8 cellular contexts compared by ENCODE assay signal in the genomic region with DNA sequence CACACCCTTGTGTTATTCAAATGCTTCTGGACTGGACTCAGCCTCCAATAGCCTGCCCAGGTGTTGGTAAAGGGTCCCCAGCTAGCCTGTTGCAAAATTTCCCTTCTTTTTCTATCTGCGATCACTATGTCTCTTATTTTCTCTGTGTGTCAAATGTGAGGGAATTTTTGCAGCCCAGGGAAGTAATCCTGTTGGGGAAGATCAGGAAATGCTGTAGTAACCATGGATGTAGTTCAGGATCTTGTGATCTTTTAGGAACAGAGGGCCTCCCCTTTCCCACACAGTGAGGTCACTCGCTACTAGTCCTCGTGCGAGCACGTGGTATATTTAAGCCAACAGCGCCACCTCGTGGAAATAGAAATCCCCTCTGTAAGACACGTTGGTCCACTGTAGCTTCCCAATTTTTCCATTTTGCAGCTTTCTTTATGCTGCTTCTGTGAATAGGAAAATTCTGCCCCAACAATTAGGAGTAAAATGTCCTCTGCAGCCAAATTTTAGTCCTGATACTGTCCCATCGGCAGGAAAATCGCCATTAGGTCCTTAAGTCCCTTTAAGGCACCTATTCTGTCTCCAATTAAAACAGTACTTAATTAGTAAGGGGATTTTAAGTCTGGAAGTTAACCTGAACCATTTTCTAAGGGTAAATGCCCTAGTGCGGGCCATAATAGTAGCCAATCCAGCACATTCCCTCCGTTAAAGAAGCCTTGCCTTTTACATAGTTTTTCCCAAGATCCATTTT. TPM values are rescaled to one million over a fixed set of nuclear protein-coding genes. Genes with fewer than 3 reads are reported as not detected.
A peak's percentile ranks its signal among the peaks of the same experiment; 100 is the strongest.
DNase-seq lines count a peak whose midpoint lies in the region; ATAC-seq, FAIRE-seq and TF ChIP-seq lines count a peak whose summit lies in the region.

No MANE protein-coding gene starts in this region.

- TF ChIP-seq POLR2A in HCT116 (IDR thresholded peaks at IDR 0.05; ENCODE audit: borderline replicate concordance, extremely low read depth, insufficient read depth, insufficient read length): no peak

- no peaks in the 10 kb centered on the region for H3K4me1 Mint-ChIP-seq in CD8-positive, alpha-beta T cell (ENCODE audit: low read depth)

- CTCF ChIA-PET in CD8-positive, alpha-beta T cell (lab: Charles Lee): interaction anchor here (0.9 to 2.1 kb wide), 5 partner anchors 15 to 266 kb away, joined by 3 to 10 read pairs (median 3); no protein-coding TSS in a partner anchor
- CTCF ChIA-PET in HCT116 (lab: Charles Lee): interaction anchor here (0.5 to 2.9 kb wide), 12 partner anchors 9 to 660 kb away, joined by 3 to 14 read pairs (median 6); no protein-coding TSS in a partner anchor

- no peak overlapping the region for H2BK15ac ChIP-seq in neuronal stem cell (ENCODE audit: low read length)

- H3K4ac ChIP-seq in neuronal stem cell (ENCODE audit: low read length): no peak overlapping the region

- peak overlapping the region; percentile 1 for H3K4me3 ChIP-seq in CD8-positive, alpha-beta T cell (ENCODE audit: low read depth, low read length)
- H3K4me3 ChIP-seq in HCT116 (replicated peaks in 1 of 2; ENCODE audit: low read depth in 1 of 2, low read length in 2 of 2): no peak overlapping the region
- no peak overlapping the region for H3K4me3 ChIP-seq in heart right ventricle
- no peak overlapping the region for H3K4me3 ChIP-seq in neuronal stem cell (ENCODE audit: low read length in 2 of 2)

- POLR2A ChIA-PET in CD8-positive, alpha-beta T cell (lab: Charles Lee): interaction anchor here (0.6 kb wide), 1 partner anchor 16 kb away, joined by 3 read pairs; the partner anchor contains the start of gene RNF168
- POLR2A ChIA-PET in HCT116 (lab: Charles Lee): no interaction called here

- no peak overlapping the region for H4K8ac ChIP-seq in neuronal stem cell (ENCODE audit: low read depth, low read length)

- FAIRE-seq in RCC 7860 (lab: Jason Lieb, UNC): no peak

- H2AFZ ChIP-seq in HCT116 (ENCODE audit: low read depth, low read length, poor library complexity, severe bottlenecking): peak overlapping the region; percentile 94
- no peak overlapping the region for H2AFZ ChIP-seq in neuronal stem cell (ENCODE audit: low read length)

- DNase-seq in CD8-positive, alpha-beta T cell: peak in 6 of 7 experiments; percentile 15 to 71 (median 52)
- DNase-seq in HCT116 (ENCODE audit: low read depth, low spot score) (peak; percentile 86), RCC 7860 (ENCODE audit: low spot score) (peak; percentile 27), heart right ventricle (peak; percentile 29 to 75), 8988T (no peak), neuronal stem cell (ENCODE audit: low spot score) (no peak)
- DNase-seq in activated effector memory CD4-positive, alpha-beta T cell treated with anti-CD3 and anti-CD28 coated beads, Interleukin-2, amount 50 U/mL, for 16 hours: peak; percentile 83
- peak in 3 of 4 experiments; percentile 12 to 45 (median 36) for DNase-seq in stimulated activated CD4-positive, alpha-beta T cell treated with anti-CD3 and anti-CD28 coated beads, Interleukin-1b, Interleukin-23, amount 100 ng/mL, for 24 hours (ENCODE audit: low read depth in 4 of 4, low spot score in 1 of 4)

- no peak overlapping the region for H3K14ac ChIP-seq in neuronal stem cell (ENCODE audit: low read length)

- H3K27ac Mint-ChIP-seq in CD8-positive, alpha-beta T cell: no peak overlapping the region

- no peak overlapping the region for H3K23ac ChIP-seq in neuronal stem cell (ENCODE audit: low read depth, low read length, poor library complexity)

- intact Hi-C loops in CD8-positive, alpha-beta T cell (cut with DNase I, micrococcal nuclease): loop anchor here (1.0 to 2.0 kb wide), 3 partner anchors 33 to 444 kb away; no protein-coding TSS in a partner anchor
- intact Hi-C loops in HCT116 (cut with micrococcal nuclease): loop anchor here (1.0 to 2.0 kb wide), 5 partner anchors 32 to 656 kb away; no protein-coding TSS in a partner anchor
- intact Hi-C loops in heart right ventricle (cut with DNase I): loop anchor here in 7 of 10 donors (1.0 to 10.0 kb wide), 6 partner anchors 262 to 667 kb away; no protein-coding TSS in a partner anchor

- no peaks in the 10 kb centered on the region for H3K4me1 ChIP-seq in CD8-positive, alpha-beta T cell (ENCODE audit: insufficient read depth, low read length)
- H3K4me1 ChIP-seq in HCT116 (ENCODE audit: control insufficient read depth in 1 of 2, insufficient read depth in 2 of 2, low read length in 2 of 2): peaks cover 2 to 7% of the 10 kb centered on the region in 2 experiments; a peak in 2 of 4 replicates
- H3K4me1 ChIP-seq in heart right ventricle: peaks cover 0 to 20% (median 0%) of the 10 kb centered on the region in 9 donors
- no peaks in the 10 kb centered on the region for H3K4me1 ChIP-seq in neuronal stem cell (ENCODE audit: control insufficient read depth in 2 of 2, insufficient read depth in 1 of 2, low read depth in 1 of 2, low read length in 2 of 2)

- H3K27ac ChIP-seq in CD8-positive, alpha-beta T cell (ENCODE audit: low read depth, low read length): no peak overlapping the region
- H3K27ac ChIP-seq in HCT116 (ENCODE audit: low read depth, low read length): no peak overlapping the region
- peak overlapping the region in 2 of 10 donors; percentile 31 to 39 for H3K27ac ChIP-seq in heart right ventricle
- H3K27ac ChIP-seq in neuronal stem cell (replicated peaks; ENCODE audit: low read length): no peak overlapping the region

- H3K36me3 Mint-ChIP-seq in CD8-positive, alpha-beta T cell: peaks cover 12% of the 10 kb centered on the region

- RAD21 ChIA-PET in HCT116 (lab: Charles Lee; ENCODE audit: low non-redundant PET in 1 of 2, low total read pairs in 2 of 2, uncharacterized antibody in 2 of 2, unreplicated experiment in 2 of 2): interaction anchor here (0.5 to 1.5 kb wide), 7 partner anchors 33 to 459 kb away, joined by 3 to 6 read pairs (median 4); no protein-coding TSS in a partner anchor

- H3K9me3 ChIP-seq in CD8-positive, alpha-beta T cell (ENCODE audit: low read length): peaks cover 35% of the 10 kb centered on the region
- H3K9me3 ChIP-seq in HCT116 (ENCODE audit: control insufficient read depth in 1 of 2, insufficient read depth in 1 of 2, low read depth in 1 of 2, low read length in 2 of 2) (no peaks in the 10 kb centered on the region), heart right ventricle (peaks cover 0 to 53% (median 24%) of the 10 kb centered on the region in 11 donors), neuronal stem cell (replicated peaks in 1 of 2; ENCODE audit: control insufficient read depth in 2 of 2, insufficient read depth in 1 of 2, low read depth in 1 of 2, low read length in 2 of 2) (peaks cover 22 to 40% of the 10 kb centered on the region in 2 donors)

- no peaks in the 10 kb centered on the region for H3K79me1 ChIP-seq in neuronal stem cell (ENCODE audit: low read depth, low read length)

- TF ChIP-seq CTCF in CD8-positive, alpha-beta T cell (IDR thresholded peaks at IDR 0.05): peak; percentile 28
- TF ChIP-seq CTCF in HCT116 (IDR thresholded peaks at IDR 0.05 in 2 of 3, conservative IDR thresholded peaks at IDR 0.05 in 1 of 3; ENCODE audit: borderline replicate concordance in 1 of 3, insufficient read depth in 1 of 3, low read depth in 2 of 3, low read length in 2 of 3) (peak; percentile 57 to 91 (median 87)), heart right ventricle (IDR thresholded peaks at IDR 0.05) (peak; percentile 42 to 74 (median 64))

- H3K4me2 ChIP-seq in HCT116 (ENCODE audit: low read length): peak overlapping the region; percentile 28; the same call in 1 of the 2 replicates
- no peak overlapping the region for H3K4me2 ChIP-seq in neuronal stem cell (ENCODE audit: insufficient read depth, low read length, poor library complexity, severe bottlenecking)

- peak; percentile 99 for TF ChIP-seq RAD21 in HCT116 (IDR thresholded peaks at IDR 0.05; ENCODE audit: low read depth)

- H3K27me3 Mint-ChIP-seq in CD8-positive, alpha-beta T cell (ENCODE audit: low read depth): no peaks in the 10 kb centered on the region

- no peak overlapping the region for H3K9ac ChIP-seq in HCT116 (ENCODE audit: low read length)
- H3K9ac ChIP-seq in neuronal stem cell (ENCODE audit: low read depth, low read length, poor library complexity): no peak overlapping the region

- no peak overlapping the region for H2BK12ac ChIP-seq in neuronal stem cell (ENCODE audit: low read length)

- H3K27me3 ChIP-seq in CD8-positive, alpha-beta T cell (ENCODE audit: insufficient read depth, low read length): no peaks in the 10 kb centered on the region
- H3K27me3 ChIP-seq in HCT116 (ENCODE audit: insufficient read depth, low read length) (no peaks in the 10 kb centered on the region), heart right ventricle (no peaks in the 10 kb centered on the region), neuronal stem cell (ENCODE audit: control insufficient read depth in 3 of 3, insufficient read depth in 3 of 3, low read depth in 1 of 3, low read length in 3 of 3) (no peaks in the 10 kb centered on the region)

- H2BK5ac ChIP-seq in neuronal stem cell (ENCODE audit: low read length): no peak overlapping the region

- no peak overlapping the region for H4K91ac ChIP-seq in neuronal stem cell (ENCODE audit: low read depth, low read length, poor library complexity)

- H3K79me2 ChIP-seq in HCT116 (ENCODE audit: insufficient read depth, low read length): no peaks in the 10 kb centered on the region

- ATAC-seq in CD8-positive, alpha-beta T cell: no peak
- ATAC-seq in HCT116 (peak; percentile 94), heart right ventricle (peak; percentile 72 to 84 (median 79))

- H3K36me3 ChIP-seq in CD8-positive, alpha-beta T cell (ENCODE audit: insufficient read depth, low read length): no peaks in the 10 kb centered on the region
- no peaks in the 10 kb centered on the region for H3K36me3 ChIP-seq in HCT116 (ENCODE audit: control insufficient read depth in 1 of 2, insufficient read depth in 2 of 2, low read length in 2 of 2)
- no peaks in the 10 kb centered on the region for H3K36me3 ChIP-seq in heart right ventricle
- H3K36me3 ChIP-seq in neuronal stem cell (replicated peaks in 1 of 2; ENCODE audit: control insufficient read depth in 2 of 2, insufficient read depth in 2 of 2, low read length in 2 of 2): no peaks in the 10 kb centered on the region

- H3K9me3 Mint-ChIP-seq in CD8-positive, alpha-beta T cell: peaks cover 37% of the 10 kb centered on the region

- no peaks in the 10 kb centered on the region for H3K9me2 ChIP-seq in HCT116 (ENCODE audit: insufficient read depth)

- BruUV-seq in HCT116 (replicated peaks; lab: Mats Ljungman, UMichigan): no TSS peak

- H3K4me3 Mint-ChIP-seq in CD8-positive, alpha-beta T cell: no peak overlapping the region

- WGBS in heart right ventricle, 2 donors: 37 to 42% methylated on average over 12 of the region's 12 CpGs
- no CpG with 5 or more reads among the region's 12 CpGs for WGBS in neuronal stem cell (ENCODE audit: extremely low coverage in 2 of 2, insufficient read length in 2 of 2, insufficient replicate concordance in 1 of 2), 2 donors

- no peak overlapping the region for H2BK120ac ChIP-seq in neuronal stem cell (ENCODE audit: low read depth, low read length)

- H3K18ac ChIP-seq in neuronal stem cell (ENCODE audit: low read length): no peak overlapping the region

- H4K20me1 ChIP-seq in HCT116 (ENCODE audit: insufficient read depth): no peaks in the 10 kb centered on the region

- no peak overlapping the region for H2AK5ac ChIP-seq in neuronal stem cell (ENCODE audit: low read depth, low read length)

RNA-seq across cellular contexts. Expression of gene SMCO1, which starts 4.0 kb away (rescaled TPM):
- total RNA-seq in CD8-positive, alpha-beta T cell: not detected
- not detected for total RNA-seq in HCT116 (2021; ENCODE audit: unreplicated experiment)
- not detected in 2 replicates for polyA plus RNA-seq in HCT116 (2012)
- 100 to 1,000 TPM in 2 of 10 donors, 10 to 100 TPM in 8; 18.7 to 143 (median 58.8) TPM for total RNA-seq in heart right ventricle
- polyA plus RNA-seq in heart right ventricle: 10 to 100 TPM in 1 of 2 donors, 1 to 10 TPM in 1; 3.2 to 88.8 TPM
- polyA plus RNA-seq in neuronal stem cell (2013, experiment 1 of 2): not detected
- polyA plus RNA-seq in neuronal stem cell (2013, experiment 2 of 2): 0.01 TPM

RNA-seq across cellular contexts. Expression of gene RNF168, which starts 15.6 kb away (rescaled TPM):
- total RNA-seq in CD8-positive, alpha-beta T cell: 10 to 100 TPM; 51.3 to 55.6 TPM
- total RNA-seq in HCT116 (2021; ENCODE audit: unreplicated experiment) (25.1 TPM), heart right ventricle (10 to 100 TPM; 16.0 to 32.8 (median 21.1) TPM)
- polyA plus RNA-seq in HCT116 (2012): 8.0 and 8.8 TPM in 2 replicates
- polyA plus RNA-seq in heart right ventricle: 10 to 100 TPM in 1 of 2 donors, 1 to 10 TPM in 1; 6.4 to 11.4 TPM
- polyA plus RNA-seq in neuronal stem cell (2013, experiment 1 of 2): 15.5 TPM
- polyA plus RNA-seq in neuronal stem cell (2013, experiment 2 of 2): 16.5 TPM

RNA-seq across cellular contexts. Expression of gene WDR53, which starts 49.2 kb away (rescaled TPM):
- 10 to 100 TPM; 15.7 to 17.5 TPM for total RNA-seq in CD8-positive, alpha-beta T cell
- 14.8 TPM for total RNA-seq in HCT116 (2021; ENCODE audit: unreplicated experiment)
- polyA plus RNA-seq in HCT116 (2012): 9.0 and 10.2 TPM in 2 replicates
- total RNA-seq in heart right ventricle: 10 to 100 TPM in 2 of 10 donors, 1 to 10 TPM in 8; 5.8 to 10.8 (median 8.1) TPM
- 10 to 100 TPM in 1 of 2 donors, 1 to 10 TPM in 1; 8.3 to 14.7 TPM for polyA plus RNA-seq in heart right ventricle
- polyA plus RNA-seq in neuronal stem cell (2013, experiment 1 of 2): 12.4 TPM
- polyA plus RNA-seq in neuronal stem cell (2013, experiment 2 of 2): 12.2 TPM

RNA-seq across cellular contexts. Expression of gene FBXO45, which starts 49.3 kb away (rescaled TPM):
- total RNA-seq in CD8-positive, alpha-beta T cell: 1 to 10 TPM; 7.8 to 9.3 TPM
- total RNA-seq in HCT116 (2021; ENCODE audit: unreplicated experiment) (23.2 TPM), heart right ventricle (10 to 100 TPM in 1 of 10 donors, 1 to 10 TPM in 9; 4.4 to 10.2 (median 5.9) TPM)
- polyA plus RNA-seq in HCT116 (2012): 6.9 and 9.7 TPM in 2 replicates
- polyA plus RNA-seq in heart right ventricle: 1 to 10 TPM; 2.0 to 4.8 TPM
- 10.3 TPM for polyA plus RNA-seq in neuronal stem cell (2013, experiment 1 of 2)
- polyA plus RNA-seq in neuronal stem cell (2013, experiment 2 of 2): 10.8 TPM

Comparison
In these comparisons a context has a peak if more than half of its experiments do, and no peak if none do; other contexts are left out.
1. DNase-seq: peak in CD8-positive, alpha-beta T cell (6 of 7), HCT116 (single experiment), RCC 7860 (single experiment), activated effector memory CD4-positive, alpha-beta T cell treated with anti-CD3 and anti-CD28 coated beads, Interleukin-2, amount 50 U/mL, for 16 hours (single experiment), heart right ventricle (2 of 2) and stimulated activated CD4-positive, alpha-beta T cell treated with anti-CD3 and anti-CD28 coated beads, Interleukin-1b, Interleukin-23, amount 100 ng/mL, for 24 hours (3 of 4); none in 8988T (single experiment) and neuronal stem cell (single experiment).
2. CTCF ChIP-seq: peak in every context shown above with its lines; median percentile 87 in HCT116; 64 in heart right ventricle; 28 in CD8-positive, alpha-beta T cell.
3. RNA of gene SMCO1, which starts 4.0 kb away (total RNA-seq): 18.7 to 143 TPM in heart right ventricle; not detected in CD8-positive, alpha-beta T cell and not detected in HCT116 (single experiment); every median in the first group is over 10 times any median in the second.